1 cellular context compared by ENCODE assay signal in genomic region chr5:3107118-3107517, GRCh38.
TF ChIP-seq lines count a peak whose summit lies in the region.

No MANE protein-coding gene starts in this region.

TF ChIP-seq in H1, 55 proteins besides CTCF, POLR2A, EP300 and RAD21 (continued from another document):
- TF ChIP-seq ATF2 (IDR thresholded peaks at IDR 0.05; ENCODE audit: low read length) (no peak), TAF7 (optimal IDR thresholded peaks at IDR 0.05; ENCODE audit: borderline replicate concordance, low read depth, low read length) (no peak)
